Comparison of ENCODE assay signal across 8 cellular contexts in the genomic region with DNA sequence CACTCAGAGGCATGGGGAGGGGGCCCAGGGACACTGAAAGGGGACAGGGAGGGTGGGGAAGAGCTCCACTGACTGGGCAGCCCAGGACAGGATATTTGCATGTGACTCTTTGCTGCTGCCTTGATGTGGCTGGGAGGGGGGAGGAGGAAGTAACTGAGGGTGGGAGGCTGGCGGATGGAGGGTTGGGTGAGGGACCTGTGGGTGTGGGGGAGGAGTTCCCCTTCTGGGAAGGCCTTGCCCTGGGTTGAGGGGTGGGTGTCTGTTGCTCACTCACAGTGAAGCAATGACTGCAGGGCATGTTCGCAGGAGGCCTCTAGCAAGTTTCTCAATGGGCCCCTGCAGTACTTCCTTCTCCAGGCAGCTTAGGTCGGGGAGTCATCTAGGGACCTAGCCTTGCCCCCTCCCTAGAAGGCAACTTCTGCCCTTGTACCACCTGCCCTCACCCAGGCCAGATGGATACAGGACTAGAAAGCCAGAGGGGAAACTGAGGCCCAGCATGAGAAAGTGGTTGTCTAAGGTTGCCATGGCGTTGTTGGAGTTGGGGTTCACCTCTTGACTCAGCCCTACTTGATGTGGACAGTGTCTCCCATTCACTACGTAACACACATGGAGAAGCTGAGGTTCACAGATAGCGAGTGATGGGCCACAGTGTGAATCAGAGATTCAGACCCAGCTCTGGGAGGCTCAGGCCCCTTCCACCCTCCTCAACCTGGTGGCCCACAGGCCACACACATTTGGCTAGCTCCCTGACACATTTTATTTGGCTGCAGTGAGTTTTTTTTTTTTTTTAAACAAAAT. TPM values are rescaled to one million over a fixed set of nuclear protein-coding genes. Genes with fewer than 3 reads are reported as not detected.
A peak's percentile ranks its signal among the peaks of the same experiment; 100 is the strongest.
DNase-seq lines count a peak whose midpoint lies in the region; ATAC-seq and TF ChIP-seq lines count a peak whose summit lies in the region.

No MANE protein-coding gene starts in this region.

- CTCF ChIA-PET in OCI-LY7 (lab: Charles Lee; ENCODE audit: unreplicated experiment) = interaction anchor here (0.7 to 1.5 kb wide), 4 partner anchors 25 to 87 kb away, joined by 5 to 17 read pairs (median 5); no protein-coding TSS in a partner anchor

- DNase-seq in CD1c-positive myeloid dendritic cell (ENCODE audit: extremely low spot score) = peak; percentile 96
- DNase-seq in OCI-LY7 (ENCODE audit: low spot score) = peak; percentile 82
- DNase-seq in activated T-helper 1 cell treated with anti-CD3 and anti-CD28 coated beads, Interleukin-2, amount 50 U/mL, for 16 hours (ENCODE audit: low read depth in 1 of 2, low spot score in 1 of 2) = peak; percentile 54 to 79
- DNase-seq in medulla oblongata (ENCODE audit: extremely low spot score) = peak; percentile 68
- peak; percentile 66 for DNase-seq in stimulated activated CD8-positive, alpha-beta memory T cell treated with anti-CD3 and anti-CD28 coated beads, Interleukin-7, amount 100 ng/mL, for 24 hours (ENCODE audit: low read depth)
- DNase-seq in COR-L47 (lab: John Stamatoyannopoulos, UW) = no peak

- peaks cover 35% of the 10 kb centered on the region for H3K36me3 ChIP-seq in OCI-LY7 (ENCODE audit: insufficient read depth, low read length)

- no peaks in the 10 kb centered on the region for H3K9me2 ChIP-seq in OCI-LY7 (ENCODE audit: insufficient read depth, low read length)

- no peaks in the 10 kb centered on the region for H3K9me3 ChIP-seq in OCI-LY7 (ENCODE audit: low read length)

- peak overlapping the region; percentile 98 for H3K4me2 ChIP-seq in OCI-LY7 (ENCODE audit: low read length)

- H3K4me3 ChIP-seq in OCI-LY7 (ENCODE audit: low read depth, low read length, poor library complexity, severe bottlenecking) = peak overlapping the region; percentile 77

- peaks cover 31% of the 10 kb centered on the region for H3K79me2 ChIP-seq in OCI-LY7 (ENCODE audit: insufficient read depth, low read depth, low read length)

- TF ChIP-seq CTCF in OCI-LY7 (conservative IDR thresholded peaks at IDR 0.05; ENCODE audit: low read length) = no peak

- no peak overlapping the region for H2AFZ ChIP-seq in OCI-LY7 (ENCODE audit: low read length)

- peaks cover 9% of the 10 kb centered on the region for H4K20me1 ChIP-seq in OCI-LY7 (ENCODE audit: insufficient read depth, low read length)

- BruUV-seq in OCI-LY7 (replicated peaks; lab: Mats Ljungman, UMichigan) = no TSS peak

- ATAC-seq in HG02763 (IDR thresholded peaks at IDR 0.05; ENCODE audit: unreplicated experiment) (no peak), HG03571 (IDR thresholded peaks at IDR 0.05; ENCODE audit: unreplicated experiment) (no peak)

- POLR2A ChIA-PET in OCI-LY7 (lab: Charles Lee) = interaction anchor here (0.6 to 2.6 kb wide), 11 partner anchors 17 to 1194 kb away, joined by 3 to 10 read pairs (median 4); a partner anchor contains a TSS

- peaks cover 66% of the 10 kb centered on the region for H3K4me1 ChIP-seq in OCI-LY7 (ENCODE audit: insufficient read depth, low read length, poor library complexity, severe bottlenecking)

- intact Hi-C loops in OCI-LY7 (cut with micrococcal nuclease; ENCODE audit: unreplicated experiment) = loop anchor here (2.0 to 5.0 kb wide), 2 partner anchors 15 to 427 kb away; no protein-coding TSS in a partner anchor

- peak overlapping the region; percentile 87 for H3K27ac ChIP-seq in OCI-LY7 (ENCODE audit: low read depth, low read length, poor library complexity, severe bottlenecking)

RNA-seq across cellular contexts. Expression of a gene that starts 3.0 kb away (rescaled TPM):
- 43.4 and 46.2 TPM in 2 replicates for total RNA-seq in OCI-LY7 (2014; rRNA removed; shearing (Covaris generic))
- total RNA-seq in OCI-LY7 (2022) = 99.4 and 102 TPM in 2 replicates

RNA-seq across cellular contexts. Expression of a gene that starts 17.2 kb away (rescaled TPM):
- total RNA-seq in OCI-LY7 (2014; rRNA removed; shearing (Covaris generic)) = 7.0 and 13.6 TPM in 2 replicates
- total RNA-seq in OCI-LY7 (2022) = 12.5 and 12.8 TPM in 2 replicates

RNA-seq across cellular contexts. Expression of a gene that starts 20.1 kb away (rescaled TPM):
- 1.2 TPM in 1 of 2 replicates, not detected in the other for total RNA-seq in OCI-LY7 (2014; rRNA removed; shearing (Covaris generic))
- total RNA-seq in OCI-LY7 (2022) = 3.0 and 3.8 TPM in 2 replicates

RNA-seq across cellular contexts. Expression of a gene that starts 29.0 kb away (rescaled TPM):
- not detected in 2 replicates for total RNA-seq in OCI-LY7 (2014; rRNA removed; shearing (Covaris generic))
- not detected in 2 replicates for total RNA-seq in OCI-LY7 (2022)

RNA-seq across cellular contexts. Expression of a gene that starts 44.0 kb away (rescaled TPM):
- 11.7 and 17.4 TPM in 2 replicates for total RNA-seq in OCI-LY7 (2014; rRNA removed; shearing (Covaris generic))
- 21.3 and 22.0 TPM in 2 replicates for total RNA-seq in OCI-LY7 (2022)
